Comparison of ENCODE assay signal across 7 cellular contexts in genomic region chr3:96806336-96806735, GRCh38. TPM values are rescaled to one million over a fixed set of nuclear protein-coding genes. Genes with fewer than 3 reads are reported as not detected.
"Had no signal": no experiment of that assay in that cellular context is flagged by ENCODE, and none has a peak within 500 bp of the region (broad histone marks: within the 10 kb centered on the region; RNA-seq: fewer than 3 reads in every experiment).

No MANE protein-coding gene starts in this region.

- H3K4me3 ChIP-seq: K562 had no signal

- DNase-seq: IMR-90, KBM-7, KG1 had no signal

- H3K27ac ChIP-seq: HL-60 had no signal

RNA-seq across cellular contexts. Expression of gene EPHA6, which starts 8.1 kb away (rescaled TPM):
- total RNA-seq: HepG2, HT-29, IMR-90, K562 had no signal
